In the genomic region with DNA sequence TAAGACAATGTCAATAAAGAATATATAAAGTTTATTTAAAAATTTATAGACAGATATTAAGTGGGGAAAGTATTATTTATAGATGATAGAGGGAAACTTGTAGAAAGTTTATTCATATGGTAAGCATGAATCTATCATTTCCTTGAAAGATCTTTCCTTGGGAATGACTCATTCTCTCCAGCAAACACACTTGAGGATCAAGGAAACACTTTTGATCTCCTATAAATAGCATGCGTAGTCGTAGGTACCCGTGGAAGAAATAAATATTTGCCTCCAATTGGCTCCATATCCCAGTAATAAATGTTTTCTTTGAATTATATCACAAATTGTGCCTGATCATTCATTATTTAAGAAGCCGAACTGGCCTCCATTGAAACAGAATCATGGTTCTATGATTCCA, we compare ENCODE assay signal across 1 cellular context.
TF ChIP-seq lines count a peak whose summit lies in the region.

No MANE protein-coding gene starts in this region.

TF ChIP-seq in HepG2, 621 proteins besides CTCF, POLR2A, EP300 and RAD21 (continued from another document):
- no peak for TF ChIP-seq ZBTB33 (CRISPR knock-in tag; IDR thresholded peaks at IDR 0.05)
- TF ChIP-seq ZNF788 (CRISPR knock-in tag; IDR thresholded peaks at IDR 0.05; ENCODE audit: borderline replicate concordance): no peak
- no peak for TF ChIP-seq ZNF768 (CRISPR knock-in tag; IDR thresholded peaks at IDR 0.05)
- TF ChIP-seq, protein P1, sequence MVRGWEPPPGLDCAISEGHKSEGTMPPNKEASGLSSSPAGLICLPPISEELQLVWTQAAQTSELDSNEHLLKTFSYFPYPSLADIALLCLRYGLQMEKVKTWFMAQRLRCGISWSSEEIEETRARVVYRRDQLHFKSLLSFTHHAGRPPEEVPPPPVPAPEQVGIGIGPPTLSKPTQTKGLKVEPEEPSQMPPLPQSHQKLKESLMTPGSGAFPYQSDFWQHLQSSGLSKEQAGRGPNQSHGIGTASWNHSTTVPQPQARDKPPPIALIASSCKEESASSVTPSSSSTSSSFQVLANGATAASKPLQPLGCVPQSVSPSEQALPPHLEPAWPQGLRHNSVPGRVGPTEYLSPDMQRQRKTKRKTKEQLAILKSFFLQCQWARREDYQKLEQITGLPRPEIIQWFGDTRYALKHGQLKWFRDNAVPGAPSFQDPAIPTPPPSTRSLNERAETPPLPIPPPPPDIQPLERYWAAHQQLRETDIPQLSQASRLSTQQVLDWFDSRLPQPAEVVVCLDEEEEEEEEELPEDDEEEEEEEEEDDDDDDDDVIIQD (CRISPR knock-in tag; IDR thresholded peaks at IDR 0.05; ENCODE audit: low read depth): no peak
- TF ChIP-seq, protein P2, sequence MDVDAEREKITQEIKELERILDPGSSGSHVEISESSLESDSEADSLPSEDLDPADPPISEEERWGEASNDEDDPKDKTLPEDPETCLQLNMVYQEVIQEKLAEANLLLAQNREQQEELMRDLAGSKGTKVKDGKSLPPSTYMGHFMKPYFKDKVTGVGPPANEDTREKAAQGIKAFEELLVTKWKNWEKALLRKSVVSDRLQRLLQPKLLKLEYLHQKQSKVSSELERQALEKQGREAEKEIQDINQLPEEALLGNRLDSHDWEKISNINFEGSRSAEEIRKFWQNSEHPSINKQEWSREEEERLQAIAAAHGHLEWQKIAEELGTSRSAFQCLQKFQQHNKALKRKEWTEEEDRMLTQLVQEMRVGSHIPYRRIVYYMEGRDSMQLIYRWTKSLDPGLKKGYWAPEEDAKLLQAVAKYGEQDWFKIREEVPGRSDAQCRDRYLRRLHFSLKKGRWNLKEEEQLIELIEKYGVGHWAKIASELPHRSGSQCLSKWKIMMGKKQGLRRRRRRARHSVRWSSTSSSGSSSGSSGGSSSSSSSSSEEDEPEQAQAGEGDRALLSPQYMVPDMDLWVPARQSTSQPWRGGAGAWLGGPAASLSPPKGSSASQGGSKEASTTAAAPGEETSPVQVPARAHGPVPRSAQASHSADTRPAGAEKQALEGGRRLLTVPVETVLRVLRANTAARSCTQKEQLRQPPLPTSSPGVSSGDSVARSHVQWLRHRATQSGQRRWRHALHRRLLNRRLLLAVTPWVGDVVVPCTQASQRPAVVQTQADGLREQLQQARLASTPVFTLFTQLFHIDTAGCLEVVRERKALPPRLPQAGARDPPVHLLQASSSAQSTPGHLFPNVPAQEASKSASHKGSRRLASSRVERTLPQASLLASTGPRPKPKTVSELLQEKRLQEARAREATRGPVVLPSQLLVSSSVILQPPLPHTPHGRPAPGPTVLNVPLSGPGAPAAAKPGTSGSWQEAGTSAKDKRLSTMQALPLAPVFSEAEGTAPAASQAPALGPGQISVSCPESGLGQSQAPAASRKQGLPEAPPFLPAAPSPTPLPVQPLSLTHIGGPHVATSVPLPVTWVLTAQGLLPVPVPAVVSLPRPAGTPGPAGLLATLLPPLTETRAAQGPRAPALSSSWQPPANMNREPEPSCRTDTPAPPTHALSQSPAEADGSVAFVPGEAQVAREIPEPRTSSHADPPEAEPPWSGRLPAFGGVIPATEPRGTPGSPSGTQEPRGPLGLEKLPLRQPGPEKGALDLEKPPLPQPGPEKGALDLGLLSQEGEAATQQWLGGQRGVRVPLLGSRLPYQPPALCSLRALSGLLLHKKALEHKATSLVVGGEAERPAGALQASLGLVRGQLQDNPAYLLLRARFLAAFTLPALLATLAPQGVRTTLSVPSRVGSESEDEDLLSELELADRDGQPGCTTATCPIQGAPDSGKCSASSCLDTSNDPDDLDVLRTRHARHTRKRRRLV (CRISPR knock-in tag; IDR thresholded peaks at IDR 0.05): no peak
- TF ChIP-seq, protein P3, sequence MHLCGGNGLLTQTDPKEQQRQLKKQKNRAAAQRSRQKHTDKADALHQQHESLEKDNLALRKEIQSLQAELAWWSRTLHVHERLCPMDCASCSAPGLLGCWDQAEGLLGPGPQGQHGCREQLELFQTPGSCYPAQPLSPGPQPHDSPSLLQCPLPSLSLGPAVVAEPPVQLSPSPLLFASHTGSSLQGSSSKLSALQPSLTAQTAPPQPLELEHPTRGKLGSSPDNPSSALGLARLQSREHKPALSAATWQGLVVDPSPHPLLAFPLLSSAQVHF (CRISPR knock-in tag; IDR thresholded peaks at IDR 0.05): no peak
- no peak for TF ChIP-seq FUBP1 (CRISPR knock-in tag; IDR thresholded peaks at IDR 0.05; ENCODE audit: borderline replicate concordance)
- no peak for TF ChIP-seq TIGD3 (CRISPR knock-in tag; IDR thresholded peaks at IDR 0.05; ENCODE audit: borderline replicate concordance)
- no peak for TF ChIP-seq ZFP1 (CRISPR knock-in tag; IDR thresholded peaks at IDR 0.05)
- no peak for TF ChIP-seq ZNF414 (CRISPR knock-in tag; IDR thresholded peaks at IDR 0.05)
- no peak for TF ChIP-seq HCFC1 (IDR thresholded peaks at IDR 0.05; ENCODE audit: low read depth, low read length)
- TF ChIP-seq HNF4A (CRISPR knock-in tag; IDR thresholded peaks at IDR 0.05): no peak
- TF ChIP-seq GABPA (IDR thresholded peaks at IDR 0.05; ENCODE audit: low read depth, low read length): no peak
- no peak for TF ChIP-seq GABPA (CRISPR knock-in tag; IDR thresholded peaks at IDR 0.05; ENCODE audit: low read depth)
- no peak for TF ChIP-seq MYNN (CRISPR knock-in tag; IDR thresholded peaks at IDR 0.05; ENCODE audit: low read depth)
- TF ChIP-seq ZFP90 (CRISPR knock-in tag; IDR thresholded peaks at IDR 0.05; ENCODE audit: borderline replicate concordance): no peak
- TF ChIP-seq IKZF5 (CRISPR knock-in tag; IDR thresholded peaks at IDR 0.05): no peak
- TF ChIP-seq GFI1 (CRISPR knock-in tag; IDR thresholded peaks at IDR 0.05; ENCODE audit: borderline replicate concordance): no peak
- TF ChIP-seq ATF1 (CRISPR knock-in tag; IDR thresholded peaks at IDR 0.05): no peak
- no peak for TF ChIP-seq SRSF1 (optimal IDR thresholded peaks at IDR 0.05; ENCODE audit: low read depth, low read length)
TF ChIP-seq in HepG2: peak in this region for 0.
